ENCODE assay signal across 31 cellular contexts in the genomic region with DNA sequence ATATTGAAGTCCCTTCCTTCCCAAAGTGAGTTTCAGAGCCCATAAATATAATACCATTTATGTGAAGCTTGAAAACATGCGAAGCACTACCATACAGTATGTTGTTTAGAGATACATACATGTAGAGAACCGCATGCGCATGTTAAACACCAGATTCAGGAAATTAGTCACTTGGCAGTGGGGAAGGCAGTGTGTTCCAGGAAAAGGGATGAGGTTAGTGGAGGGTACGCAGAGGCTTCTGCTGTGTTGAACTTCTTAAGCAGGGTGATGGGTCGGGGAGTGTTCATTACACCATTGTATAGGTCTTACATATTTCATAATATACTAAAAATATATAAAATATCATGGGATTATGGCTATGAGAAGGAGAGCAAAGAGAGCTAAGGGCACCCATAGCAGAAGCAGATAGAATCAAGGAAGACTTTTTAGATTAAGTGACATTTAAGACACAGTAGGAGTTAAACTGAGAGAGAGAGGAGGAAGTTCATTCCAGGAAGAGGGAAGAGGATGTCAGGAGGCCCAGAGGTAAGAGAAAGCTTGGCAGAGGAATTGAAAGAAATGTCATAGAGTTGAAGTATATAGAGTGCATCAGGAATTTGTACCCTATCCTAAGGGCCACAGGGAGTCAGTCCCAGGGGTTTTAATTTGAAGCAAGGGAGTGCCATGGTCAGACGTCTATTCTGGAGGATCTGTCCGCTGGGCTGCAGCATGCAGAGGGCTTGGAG. TPM values are rescaled to one million over a fixed set of nuclear protein-coding genes. Genes with fewer than 3 reads are reported as not detected.
DNase-seq lines count a peak whose midpoint lies in the region; ATAC-seq and TF ChIP-seq lines count a peak whose summit lies in the region.
"Had no signal": no experiment of that assay in that cellular context is flagged by ENCODE, and none has a peak within 500 bp of the region (broad histone marks: within the 10 kb centered on the region; RNA-seq: fewer than 3 reads in every experiment).

No MANE protein-coding gene starts in this region.

- H3K9me3 Mint-ChIP-seq in naive thymus-derived CD8-positive, alpha-beta T cell = no peaks in the 10 kb centered on the region
- H3K9me3 Mint-ChIP-seq: central memory CD8-positive, alpha-beta T cell; neural progenitor cell; stimulated activated naive B cell treated with anti-CD40 and anti-IgM and Interleukin-4, amounts not matched to agents 10 μg/mL and 1 μg/mL and 100 μg/mL, for 72 hours had no signal

- intact Hi-C loops in mucosa of descending colon (cut with DNase I, micrococcal nuclease) = no loop called here

- H3K9me3 ChIP-seq in mucosa of descending colon = no peaks in the 10 kb centered on the region
- H3K9me3 ChIP-seq: ascending aorta, BLaER1, heart left ventricle, SJSA1, suprapubic skin had no signal

- peaks cover 0 to 25% (median 16%) of the 10 kb centered on the region in 3 donors for H3K36me3 Mint-ChIP-seq in naive thymus-derived CD8-positive, alpha-beta T cell
- H3K36me3 Mint-ChIP-seq: neural progenitor cell; stimulated activated naive B cell treated with anti-CD40 and anti-IgM and Interleukin-4, amounts not matched to agents 10 μg/mL and 1 μg/mL and 100 μg/mL, for 72 hours had no signal

- no peak overlapping the region for H3K4me3 Mint-ChIP-seq in naive thymus-derived CD8-positive, alpha-beta T cell
- H3K4me3 Mint-ChIP-seq: activated CD8-positive, alpha-beta T cell treated with anti-CD3 and anti-CD28 coated beads, Interleukin-2, amount 10 ng/mL, durations not matched to agents 7 days and 5 days; activated naive CD8-positive, alpha-beta T cell; central memory CD8-positive, alpha-beta T cell; neural progenitor cell; stimulated activated naive B cell treated with anti-CD40 and anti-IgM and Interleukin-4, amounts not matched to agents 10 μg/mL and 1 μg/mL and 100 μg/mL, for 72 hours had no signal

- H3K36me3 ChIP-seq in mucosa of descending colon (ENCODE audit: low read depth) = no peaks in the 10 kb centered on the region
- H3K36me3 ChIP-seq: ascending aorta, BLaER1, heart left ventricle, neural progenitor cell, SJSA1, suprapubic skin had no signal

- peak; percentile 53 for ATAC-seq in mucosa of descending colon
- ATAC-seq in naive thymus-derived CD8-positive, alpha-beta T cell = no peak
- ATAC-seq: activated CD8-positive, alpha-beta T cell treated with anti-CD3 and anti-CD28 coated beads, Interleukin-2, amount 10 ng/mL, durations not matched to agents 7 days and 5 days; foreskin keratinocyte; GM12878; HCT116; heart left ventricle; sciatic nerve; stimulated activated naive B cell treated with anti-CD40 and anti-IgM and Interleukin-4, amounts not matched to agents 10 μg/mL and 1 μg/mL and 100 μg/mL, for 72 hours had no signal

- H3K27ac ChIP-seq in HL-60 (replicated peaks) = peak overlapping the region; percentile 35; the same call in 1 of the 2 replicates
- H3K27ac ChIP-seq: ascending aorta, BLaER1, foreskin keratinocyte, KMS-11, neural progenitor cell, SJSA1, suprapubic skin had no signal

- peaks cover 0 to 5% (median 0%) of the 10 kb centered on the region in 5 donors for H3K27me3 Mint-ChIP-seq in naive thymus-derived CD8-positive, alpha-beta T cell
- H3K27me3 Mint-ChIP-seq: activated naive CD8-positive, alpha-beta T cell; central memory CD8-positive, alpha-beta T cell had no signal

- H3K27me3 ChIP-seq in HL-60 (ENCODE audit: insufficient read depth, poor library complexity, severe bottlenecking) = no peaks in the 10 kb centered on the region
- H3K27me3 ChIP-seq: ascending aorta, BLaER1, foreskin keratinocyte, heart left ventricle, neural progenitor cell, SJSA1, suprapubic skin had no signal

- H3K4me3 ChIP-seq in HL-60 (replicated peaks; ENCODE audit: insufficient read depth, low read length) (no peak overlapping the region), mucosa of descending colon (no peak overlapping the region)
- H3K4me3 ChIP-seq: ascending aorta, BLaER1, GM12878, heart left ventricle, neural progenitor cell, SJSA1, suprapubic skin had no signal

- peaks cover 0 to 3% (median 1%) of the 10 kb centered on the region in 4 donors for H3K4me1 Mint-ChIP-seq in naive thymus-derived CD8-positive, alpha-beta T cell
- H3K4me1 Mint-ChIP-seq: central memory CD8-positive, alpha-beta T cell; stimulated activated naive B cell treated with anti-CD40 and anti-IgM and Interleukin-4, amounts not matched to agents 10 μg/mL and 1 μg/mL and 100 μg/mL, for 72 hours had no signal

- TF ChIP-seq CTCF in HL-60 (IDR thresholded peaks at IDR 0.05; ENCODE audit: insufficient read depth, low read length) (no peak), mucosa of descending colon (IDR thresholded peaks at IDR 0.05) (no peak)

- POLR2A ChIA-PET in naive thymus-derived CD8-positive, alpha-beta T cell (lab: Charles Lee) = no interaction called here

- DNase-seq in HL-60 (ENCODE audit: low read depth in 1 of 2, low spot score in 1 of 2) = no peak
- DNase-seq in NCI-H446 treated with DMSO at 0.1 percent for 48 hours (lab: John Stamatoyannopoulos, UW) = peak; percentile 43
- DNase-seq in dermis blood vessel endothelial cell = peak; percentile 54
- DNase-seq in mucosa of descending colon = no peak
- DNase-seq in NCI-H187 treated with DMSO at 0.1 percent for 48 hours (lab: John Stamatoyannopoulos, UW) = no peak
- no peak for DNase-seq in DMS 273 treated with DMSO at 0.1 percent for 48 hours (lab: John Stamatoyannopoulos, UW)
- DNase-seq in mucosa of gallbladder (ENCODE audit: low spot score) = no peak
- DNase-seq in naive thymus-derived CD8-positive, alpha-beta T cell = no peak
- DNase-seq: activated CD8-positive, alpha-beta T cell treated with anti-CD3 and anti-CD28 coated beads, Interleukin-2, amount 10 ng/mL, durations not matched to agents 7 days and 5 days; activated T-cell treated with anti-CD3 and anti-CD28 coated beads for 4 hours; erythroblast; foreskin keratinocyte; heart left ventricle; mammary epithelial cell; NCI-H1048; NCI-H1694; NCI-H2171 treated with DMSO at 0.1 percent for 48 hours; NCI-H524 treated with DMSO at 0.1 percent for 48 hours; stimulated activated naive B cell treated with anti-CD40 and anti-IgM and Interleukin-4, amounts not matched to agents 10 μg/mL and 1 μg/mL and 100 μg/mL, for 72 hours; T-helper 1 cell had no signal

- H3K4me1 ChIP-seq in mucosa of descending colon (ENCODE audit: low read depth) = no peaks in the 10 kb centered on the region
- H3K4me1 ChIP-seq: ascending aorta, foreskin keratinocyte, SJSA1 had no signal

- H3K27ac Mint-ChIP-seq in naive thymus-derived CD8-positive, alpha-beta T cell = no peak overlapping the region
- H3K27ac Mint-ChIP-seq: activated CD8-positive, alpha-beta T cell treated with anti-CD3 and anti-CD28 coated beads, Interleukin-2, amount 10 ng/mL, durations not matched to agents 7 days and 5 days; activated naive CD8-positive, alpha-beta T cell; neural progenitor cell; stimulated activated naive B cell treated with anti-CD40 and anti-IgM and Interleukin-4, amounts not matched to agents 10 μg/mL and 1 μg/mL and 100 μg/mL, for 72 hours had no signal

RNA-seq across cellular contexts. Expression of a gene that starts 43.5 kb away (rescaled TPM):
- total RNA-seq in dermis blood vessel endothelial cell = 178 and 206 TPM in 2 replicates
- 100 to 1,000 TPM; 124 to 143 (median 125) TPM for total RNA-seq in mucosa of descending colon
- 113 TPM for total RNA-seq in mucosa of gallbladder
- total RNA-seq in naive thymus-derived CD8-positive, alpha-beta T cell = 100 to 1,000 TPM; 205 to 211 TPM
- polyA plus RNA-seq in naive thymus-derived CD8-positive, alpha-beta T cell = 100 to 1,000 TPM; 117 to 154 (median 127) TPM

RNA-seq across cellular contexts. Expression of a gene that starts 56.3 kb away (rescaled TPM):
- total RNA-seq in dermis blood vessel endothelial cell = under 0.01 and 0.37 TPM in 2 replicates
- total RNA-seq in mucosa of descending colon = 100 to 1,000 TPM in 2 of 3 donors, 10 to 100 TPM in 1; 30.6 to 119 (median 107) TPM
- total RNA-seq in mucosa of gallbladder = 127 TPM
- 1 to 10 TPM; 6.0 to 7.0 TPM for total RNA-seq in naive thymus-derived CD8-positive, alpha-beta T cell
- 1 to 10 TPM; 6.7 to 9.2 (median 7.8) TPM for polyA plus RNA-seq in naive thymus-derived CD8-positive, alpha-beta T cell
- total RNA-seq: ascending aorta had no signal

Comparison
In these comparisons a context has a peak if more than half of its experiments do, and no peak if none do; other contexts are left out.
1. DNase-seq: peak in NCI-H446 treated with DMSO at 0.1 percent for 48 hours (single experiment) and dermis blood vessel endothelial cell (single experiment); none in HL-60 (0 of 2), mucosa of descending colon (0 of 3), NCI-H187 treated with DMSO at 0.1 percent for 48 hours (single experiment), DMS 273 treated with DMSO at 0.1 percent for 48 hours (single experiment), mucosa of gallbladder (single experiment) and naive thymus-derived CD8-positive, alpha-beta T cell (0 of 10).